In genomic region chr12:25804277-25804676, GRCh38 we compare ENCODE assay signal across 7 cellular contexts.
DNase-seq lines count a peak whose midpoint lies in the region; ATAC-seq, FAIRE-seq and TF ChIP-seq lines count a peak whose summit lies in the region.
"Not testable (repeated sequence)": the region's sequence is repeated elsewhere in the genome, so short reads cannot be mapped to it uniquely, and the experiment has no call there.

No MANE protein-coding gene starts in this region.

- H3K4me2 ChIP-seq in GM23248 (ENCODE audit: unreplicated experiment); keratinocyte (ENCODE audit: control insufficient read depth, extremely low read depth, insufficient read depth, low read depth, low read length): not testable (repeated sequence)
- peak overlapping the region; percentile 26; the same call in 1 of the 2 replicates for H3K4me2 ChIP-seq in IMR-90 (ENCODE audit: low read depth, low read length)

- H2AK5ac ChIP-seq in IMR-90 (ENCODE audit: low read depth, low read length), result not testable (repeated sequence)

- not testable (repeated sequence) for H3K9me1 ChIP-seq in IMR-90 (ENCODE audit: insufficient read depth, low read length); keratinocyte (ENCODE audit: control insufficient read depth, extremely low read depth, insufficient read depth, low read length)

- H2AK9ac ChIP-seq in IMR-90 (replicated peaks; ENCODE audit: low read depth, low read length, poor library complexity), result not testable (repeated sequence)

- H2AFZ ChIP-seq in GM23248, result peak overlapping the region; percentile 57; the same call in 1 of the 2 replicates
- peak overlapping the region; percentile 1 for H2AFZ ChIP-seq in IMR-90 (replicated peaks; ENCODE audit: low read length, poor library complexity)
- H2AFZ ChIP-seq in keratinocyte (ENCODE audit: control insufficient read depth, low read length), result not testable (repeated sequence)

- TF ChIP-seq CTCF in IMR-90 (conservative IDR thresholded peaks at IDR 0.05; ENCODE audit: low read depth, low read length); Panc1 (IDR thresholded peaks at IDR 0.05); keratinocyte (optimal IDR thresholded peaks at IDR 0.05 in 1 of 3, IDR thresholded peaks at IDR 0.05 in 1 of 3, conservative IDR thresholded peaks at IDR 0.05 in 1 of 3; ENCODE audit: extremely low read depth in 1 of 3, insufficient read depth in 2 of 3, low read length in 3 of 3): not testable (repeated sequence)

- peak; percentile 63 for FAIRE-seq in keratinocyte (lab: Jason Lieb, UNC)

- H4K5ac ChIP-seq in IMR-90 (ENCODE audit: low read depth, low read length), result not testable (repeated sequence)

- H3K9me2 ChIP-seq in GM23248 (ENCODE audit: insufficient read depth), result not testable (repeated sequence)

- not testable (repeated sequence) for H3K9ac ChIP-seq in GM23248; IMR-90 (ENCODE audit: low read depth, low read length); keratinocyte (ENCODE audit: control insufficient read depth, extremely low read depth, insufficient read depth, low read length)

- peak overlapping the region; percentile 55; the same call in 1 of the 2 replicates for H3K18ac ChIP-seq in IMR-90 (ENCODE audit: low read depth, low read length)

- H4K20me1 ChIP-seq in GM23248 (ENCODE audit: insufficient read depth); IMR-90 (ENCODE audit: insufficient read depth, low read length); keratinocyte (ENCODE audit: control insufficient read depth, extremely low read depth, insufficient read depth, low read length): not testable (repeated sequence)

- POLR2A ChIA-PET in IMR-90 (lab: Charles Lee; ENCODE audit: unreplicated experiment); Panc1 (lab: Charles Lee): not testable (repeated sequence)

- TF ChIP-seq RAD21 in IMR-90 (IDR thresholded peaks at IDR 0.05; ENCODE audit: low read length), result not testable (repeated sequence)

- not testable (repeated sequence) for H3K4ac ChIP-seq in IMR-90 (ENCODE audit: low read depth, low read length)

- not testable (repeated sequence) for H3K56ac ChIP-seq in IMR-90 (ENCODE audit: extremely low read depth, insufficient read depth, low read length)

- CTCF ChIA-PET in IMR-90 (lab: Yijun Ruan, JAX); Panc1 (lab: Charles Lee): not testable (repeated sequence)

- H2BK15ac ChIP-seq in IMR-90 (ENCODE audit: low read depth, low read length), result not testable (repeated sequence)

- intact Hi-C loops in IMR-90 (cut with micrococcal nuclease); Panc1 (cut with micrococcal nuclease; ENCODE audit: unreplicated experiment): not testable (repeated sequence)

- peaks cover 30% of the 10 kb centered on the region for H3F3A ChIP-seq in GM23248 (ENCODE audit: insufficient read depth)

- peak overlapping the region; percentile 70 for H2BK5ac ChIP-seq in IMR-90 (ENCODE audit: low read depth, low read length, poor library complexity, severe bottlenecking)

- ATAC-seq in IMR-90 (ENCODE audit: low read depth) (peak; percentile 72), Panc1 (peak; percentile 30; the same call in 1 of the 2 replicates)

- in situ Hi-C loops in GM23248 (cut with MboI); IMR-90 (cut with MboI; ENCODE audit: low sequenced_read_pairs); Panc1 (cut with HindIII; ENCODE audit: low pct_unique_long_range_greater_than_20kb, low sequenced_read_pairs): not testable (repeated sequence)

- H3K4me1 ChIP-seq in GM23248 (ENCODE audit: insufficient read depth), result peaks cover 23% of the 10 kb centered on the region
- H3K4me1 ChIP-seq in IMR-90 (ENCODE audit: control insufficient read depth, insufficient read depth, low read length); Panc1 (ENCODE audit: control insufficient read depth, insufficient read depth, low read length): not testable (repeated sequence)
- H3K4me1 ChIP-seq in keratinocyte (ENCODE audit: control insufficient read depth, extremely low read depth, insufficient read depth, low read length), result peaks cover 23% of the 10 kb centered on the region

- not testable (repeated sequence) for BruUV-seq in IMR-90 (replicated peaks; lab: Mats Ljungman, UMichigan); Panc1 (replicated peaks; lab: Mats Ljungman, UMichigan)

- H3K4me3 ChIP-seq in GM23248; IMR-90 (ENCODE audit: insufficient read depth, low read depth, low read length); Panc1 (ENCODE audit: low read depth in 2 of 2, low read length in 2 of 2); keratinocyte (ENCODE audit: control insufficient read depth in 2 of 3, extremely low read depth in 1 of 3, insufficient read depth in 2 of 3, low read depth in 1 of 3, low read length in 3 of 3): not testable (repeated sequence)

- dilution Hi-C loops in IMR-90 (cut with HindIII; ENCODE audit: low sequenced_read_pairs, unreplicated experiment); keratinocyte (cut with MboI; ENCODE audit: extremely low pct_ligation_motif_present, low sequenced_read_pairs): not testable (repeated sequence)

- DNase-seq in GM23248 (peak; percentile 45), IMR-90 (peak; percentile 26), astrocyte of the hippocampus (ENCODE audit: low read depth, low spot score) (peak; percentile 23), fibroblast of gingiva (ENCODE audit: low read depth) (peak; percentile 10), renal cortical epithelial cell (ENCODE audit: low read depth) (peak; percentile 29)
- DNase-seq in Panc1 (ENCODE audit: low read depth, low spot score); keratinocyte (ENCODE audit: low read depth, low spot score): not testable (repeated sequence)

- not testable (repeated sequence) for H3K9me3 ChIP-seq in GM23248 (ENCODE audit: low read depth); IMR-90 (ENCODE audit: control insufficient read depth, insufficient read depth, low read length); Panc1 (ENCODE audit: control insufficient read depth, insufficient read depth, low read depth, low read length); keratinocyte (ENCODE audit: control insufficient read depth, low read depth, low read length)

- not testable (repeated sequence) for H3K27me3 ChIP-seq in GM23248 (replicated peaks; ENCODE audit: insufficient read depth); IMR-90 (ENCODE audit: control insufficient read depth, insufficient read depth, low read length); Panc1 (ENCODE audit: control insufficient read depth, insufficient read depth, low read length); keratinocyte (ENCODE audit: control insufficient read depth, extremely low read depth, insufficient read depth, low read length)

- not testable (repeated sequence) for TF ChIP-seq POLR2A in IMR-90 (IDR thresholded peaks at IDR 0.05; ENCODE audit: low read depth, low read length)

- not testable (repeated sequence) for H3K14ac ChIP-seq in IMR-90 (replicated peaks; ENCODE audit: low read depth, low read length)

- H3K79me1 ChIP-seq in IMR-90 (ENCODE audit: low read depth in 1 of 2, low read length in 2 of 2), result not testable (repeated sequence)

- not testable (repeated sequence) for H2BK120ac ChIP-seq in IMR-90 (ENCODE audit: low read depth, low read length)

- not testable (repeated sequence) for H3K23ac ChIP-seq in IMR-90 (ENCODE audit: low read depth, low read length)

- H3K36me3 ChIP-seq in GM23248 (ENCODE audit: low read depth); IMR-90 (ENCODE audit: control insufficient read depth, insufficient read depth, low read length); Panc1 (ENCODE audit: control insufficient read depth, insufficient read depth, low read length); keratinocyte (ENCODE audit: control insufficient read depth in 2 of 2, extremely low read depth in 1 of 2, insufficient read depth in 2 of 2, low read length in 2 of 2): not testable (repeated sequence)

- 69 to 71% methylated on average over 3 of the region's 3 CpGs for WGBS in GM23248 (ENCODE audit: low coverage in 1 of 2, low lambda C conversion rate in 2 of 2, missing lambda C conversion rate in 2 of 2), 2 experiments
- WGBS in IMR-90 (ENCODE audit: extremely low coverage in 2 of 2, insufficient read length in 1 of 2), 2 experiments, result 63% methylated on average over 2 of the region's 3 CpGs; no CpG with 5 or more reads in 1 of the 2 experiments

- not testable (repeated sequence) for H3K27ac ChIP-seq in GM23248; IMR-90 (ENCODE audit: insufficient read depth, low read length); Panc1 (ENCODE audit: low read length); keratinocyte (ENCODE audit: control insufficient read depth, insufficient read depth, low read length)

- H4K91ac ChIP-seq in IMR-90 (ENCODE audit: insufficient read depth, low read depth, low read length), result not testable (repeated sequence)

- peak overlapping the region in 1 of 2 experiments; percentile 38; a peak in 1 of 4 replicates for H4K8ac ChIP-seq in IMR-90 (ENCODE audit: low read depth in 2 of 2, low read length in 2 of 2)

- not testable (repeated sequence) for H3K79me2 ChIP-seq in GM23248 (ENCODE audit: insufficient read depth); keratinocyte (ENCODE audit: control insufficient read depth, insufficient read depth, low read length)

- H2BK20ac ChIP-seq in IMR-90 (ENCODE audit: low read depth, low read length), result not testable (repeated sequence)
